1 cellular context compared by ENCODE assay signal in genomic region chr2:60966465-60967405, GRCh38.
TF ChIP-seq lines count a peak whose summit lies in the region.

No MANE protein-coding gene starts in this region.

TF ChIP-seq in GM12878, 131 proteins besides CTCF, POLR2A, EP300 and RAD21 (continued from another document and continues in another):
- TF ChIP-seq, protein P1, sequence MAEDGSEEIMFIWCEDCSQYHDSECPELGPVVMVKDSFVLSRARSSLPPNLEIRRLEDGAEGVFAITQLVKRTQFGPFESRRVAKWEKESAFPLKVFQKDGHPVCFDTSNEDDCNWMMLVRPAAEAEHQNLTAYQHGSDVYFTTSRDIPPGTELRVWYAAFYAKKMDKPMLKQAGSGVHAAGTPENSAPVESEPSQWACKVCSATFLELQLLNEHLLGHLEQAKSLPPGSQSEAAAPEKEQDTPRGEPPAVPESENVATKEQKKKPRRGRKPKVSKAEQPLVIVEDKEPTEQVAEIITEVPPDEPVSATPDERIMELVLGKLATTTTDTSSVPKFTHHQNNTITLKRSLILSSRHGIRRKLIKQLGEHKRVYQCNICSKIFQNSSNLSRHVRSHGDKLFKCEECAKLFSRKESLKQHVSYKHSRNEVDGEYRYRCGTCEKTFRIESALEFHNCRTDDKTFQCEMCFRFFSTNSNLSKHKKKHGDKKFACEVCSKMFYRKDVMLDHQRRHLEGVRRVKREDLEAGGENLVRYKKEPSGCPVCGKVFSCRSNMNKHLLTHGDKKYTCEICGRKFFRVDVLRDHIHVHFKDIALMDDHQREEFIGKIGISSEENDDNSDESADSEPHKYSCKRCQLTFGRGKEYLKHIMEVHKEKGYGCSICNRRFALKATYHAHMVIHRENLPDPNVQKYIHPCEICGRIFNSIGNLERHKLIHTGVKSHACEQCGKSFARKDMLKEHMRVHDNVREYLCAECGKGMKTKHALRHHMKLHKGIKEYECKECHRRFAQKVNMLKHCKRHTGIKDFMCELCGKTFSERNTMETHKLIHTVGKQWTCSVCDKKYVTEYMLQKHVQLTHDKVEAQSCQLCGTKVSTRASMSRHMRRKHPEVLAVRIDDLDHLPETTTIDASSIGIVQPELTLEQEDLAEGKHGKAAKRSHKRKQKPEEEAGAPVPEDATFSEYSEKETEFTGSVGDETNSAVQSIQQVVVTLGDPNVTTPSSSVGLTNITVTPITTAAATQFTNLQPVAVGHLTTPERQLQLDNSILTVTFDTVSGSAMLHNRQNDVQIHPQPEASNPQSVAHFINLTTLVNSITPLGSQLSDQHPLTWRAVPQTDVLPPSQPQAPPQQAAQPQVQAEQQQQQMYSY (CRISPR knock-in tag; IDR thresholded peaks at IDR 0.05), result no peak
- TF ChIP-seq E2F8 (IDR thresholded peaks at IDR 0.05; ENCODE audit: low read depth, partially characterized antibody) (no peak), NBN (IDR thresholded peaks at IDR 0.05) (peak; percentile 74), ZNF274 (IDR thresholded peaks at IDR 0.05; ENCODE audit: insufficient read depth, insufficient read length) (no peak), NR2C1 (IDR thresholded peaks at IDR 0.05) (no peak), CBFB (IDR thresholded peaks at IDR 0.05; ENCODE audit: low read depth) (peak; percentile 38; the same call in 1 of the 2 replicates), ATF7 (IDR thresholded peaks at IDR 0.05; ENCODE audit: low read depth) (peak; percentile 97), CUX1 (IDR thresholded peaks at IDR 0.05; ENCODE audit: insufficient replicate concordance, low read depth, low read length) (no peak), NFYA (IDR thresholded peaks at IDR 0.05; ENCODE audit: borderline replicate concordance, low read depth, low read length) (no peak), MEF2A (IDR thresholded peaks at IDR 0.05; ENCODE audit: insufficient read depth, low read depth, low read length) (peak; percentile 97), POLR2AphosphoS2 (IDR thresholded peaks at IDR 0.05; ENCODE audit: low read depth, low read length) (no peak), DPF2 (IDR thresholded peaks at IDR 0.05) (peak; percentile 43; the same call in 1 of the 2 replicates), IKZF1 (conservative IDR thresholded peaks at IDR 0.05) (peak; percentile 61), RB1 (IDR thresholded peaks at IDR 0.05; ENCODE audit: borderline replicate concordance) (no peak), ZSCAN29 (IDR thresholded peaks at IDR 0.05) (no peak), CREB1 (IDR thresholded peaks at IDR 0.05; ENCODE audit: low read depth) (peak; percentile 84), NRF1 (conservative IDR thresholded peaks at IDR 0.05; ENCODE audit: low read depth, low read length) (no peak)
- TF ChIP-seq, protein P2, sequence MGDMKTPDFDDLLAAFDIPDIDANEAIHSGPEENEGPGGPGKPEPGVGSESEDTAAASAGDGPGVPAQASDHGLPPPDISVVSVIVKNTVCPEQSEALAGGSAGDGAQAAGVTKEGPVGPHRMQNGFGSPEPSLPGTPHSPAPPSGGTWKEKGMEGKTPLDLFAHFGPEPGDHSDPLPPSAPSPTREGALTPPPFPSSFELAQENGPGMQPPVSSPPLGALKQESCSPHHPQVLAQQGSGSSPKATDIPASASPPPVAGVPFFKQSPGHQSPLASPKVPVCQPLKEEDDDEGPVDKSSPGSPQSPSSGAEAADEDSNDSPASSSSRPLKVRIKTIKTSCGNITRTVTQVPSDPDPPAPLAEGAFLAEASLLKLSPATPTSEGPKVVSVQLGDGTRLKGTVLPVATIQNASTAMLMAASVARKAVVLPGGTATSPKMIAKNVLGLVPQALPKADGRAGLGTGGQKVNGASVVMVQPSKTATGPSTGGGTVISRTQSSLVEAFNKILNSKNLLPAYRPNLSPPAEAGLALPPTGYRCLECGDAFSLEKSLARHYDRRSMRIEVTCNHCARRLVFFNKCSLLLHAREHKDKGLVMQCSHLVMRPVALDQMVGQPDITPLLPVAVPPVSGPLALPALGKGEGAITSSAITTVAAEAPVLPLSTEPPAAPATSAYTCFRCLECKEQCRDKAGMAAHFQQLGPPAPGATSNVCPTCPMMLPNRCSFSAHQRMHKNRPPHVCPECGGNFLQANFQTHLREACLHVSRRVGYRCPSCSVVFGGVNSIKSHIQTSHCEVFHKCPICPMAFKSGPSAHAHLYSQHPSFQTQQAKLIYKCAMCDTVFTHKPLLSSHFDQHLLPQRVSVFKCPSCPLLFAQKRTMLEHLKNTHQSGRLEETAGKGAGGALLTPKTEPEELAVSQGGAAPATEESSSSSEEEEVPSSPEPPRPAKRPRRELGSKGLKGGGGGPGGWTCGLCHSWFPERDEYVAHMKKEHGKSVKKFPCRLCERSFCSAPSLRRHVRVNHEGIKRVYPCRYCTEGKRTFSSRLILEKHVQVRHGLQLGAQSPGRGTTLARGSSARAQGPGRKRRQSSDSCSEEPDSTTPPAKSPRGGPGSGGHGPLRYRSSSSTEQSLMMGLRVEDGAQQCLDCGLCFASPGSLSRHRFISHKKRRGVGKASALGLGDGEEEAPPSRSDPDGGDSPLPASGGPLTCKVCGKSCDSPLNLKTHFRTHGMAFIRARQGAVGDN (IDR thresholded peaks at IDR 0.05), result no peak
- TF ChIP-seq, protein P3, sequence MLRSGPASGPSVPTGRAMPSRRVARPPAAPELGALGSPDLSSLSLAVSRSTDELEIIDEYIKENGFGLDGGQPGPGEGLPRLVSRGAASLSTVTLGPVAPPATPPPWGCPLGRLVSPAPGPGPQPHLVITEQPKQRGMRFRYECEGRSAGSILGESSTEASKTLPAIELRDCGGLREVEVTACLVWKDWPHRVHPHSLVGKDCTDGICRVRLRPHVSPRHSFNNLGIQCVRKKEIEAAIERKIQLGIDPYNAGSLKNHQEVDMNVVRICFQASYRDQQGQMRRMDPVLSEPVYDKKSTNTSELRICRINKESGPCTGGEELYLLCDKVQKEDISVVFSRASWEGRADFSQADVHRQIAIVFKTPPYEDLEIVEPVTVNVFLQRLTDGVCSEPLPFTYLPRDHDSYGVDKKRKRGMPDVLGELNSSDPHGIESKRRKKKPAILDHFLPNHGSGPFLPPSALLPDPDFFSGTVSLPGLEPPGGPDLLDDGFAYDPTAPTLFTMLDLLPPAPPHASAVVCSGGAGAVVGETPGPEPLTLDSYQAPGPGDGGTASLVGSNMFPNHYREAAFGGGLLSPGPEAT (IDR thresholded peaks at IDR 0.05; ENCODE audit: low read depth), result peak; percentile 75
- TF ChIP-seq, protein P4, sequence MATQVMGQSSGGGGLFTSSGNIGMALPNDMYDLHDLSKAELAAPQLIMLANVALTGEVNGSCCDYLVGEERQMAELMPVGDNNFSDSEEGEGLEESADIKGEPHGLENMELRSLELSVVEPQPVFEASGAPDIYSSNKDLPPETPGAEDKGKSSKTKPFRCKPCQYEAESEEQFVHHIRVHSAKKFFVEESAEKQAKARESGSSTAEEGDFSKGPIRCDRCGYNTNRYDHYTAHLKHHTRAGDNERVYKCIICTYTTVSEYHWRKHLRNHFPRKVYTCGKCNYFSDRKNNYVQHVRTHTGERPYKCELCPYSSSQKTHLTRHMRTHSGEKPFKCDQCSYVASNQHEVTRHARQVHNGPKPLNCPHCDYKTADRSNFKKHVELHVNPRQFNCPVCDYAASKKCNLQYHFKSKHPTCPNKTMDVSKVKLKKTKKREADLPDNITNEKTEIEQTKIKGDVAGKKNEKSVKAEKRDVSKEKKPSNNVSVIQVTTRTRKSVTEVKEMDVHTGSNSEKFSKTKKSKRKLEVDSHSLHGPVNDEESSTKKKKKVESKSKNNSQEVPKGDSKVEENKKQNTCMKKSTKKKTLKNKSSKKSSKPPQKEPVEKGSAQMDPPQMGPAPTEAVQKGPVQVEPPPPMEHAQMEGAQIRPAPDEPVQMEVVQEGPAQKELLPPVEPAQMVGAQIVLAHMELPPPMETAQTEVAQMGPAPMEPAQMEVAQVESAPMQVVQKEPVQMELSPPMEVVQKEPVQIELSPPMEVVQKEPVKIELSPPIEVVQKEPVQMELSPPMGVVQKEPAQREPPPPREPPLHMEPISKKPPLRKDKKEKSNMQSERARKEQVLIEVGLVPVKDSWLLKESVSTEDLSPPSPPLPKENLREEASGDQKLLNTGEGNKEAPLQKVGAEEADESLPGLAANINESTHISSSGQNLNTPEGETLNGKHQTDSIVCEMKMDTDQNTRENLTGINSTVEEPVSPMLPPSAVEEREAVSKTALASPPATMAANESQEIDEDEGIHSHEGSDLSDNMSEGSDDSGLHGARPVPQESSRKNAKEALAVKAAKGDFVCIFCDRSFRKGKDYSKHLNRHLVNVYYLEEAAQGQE (IDR thresholded peaks at IDR 0.05; ENCODE audit: low read depth, low read length), result no peak
- TF ChIP-seq, protein P5, sequence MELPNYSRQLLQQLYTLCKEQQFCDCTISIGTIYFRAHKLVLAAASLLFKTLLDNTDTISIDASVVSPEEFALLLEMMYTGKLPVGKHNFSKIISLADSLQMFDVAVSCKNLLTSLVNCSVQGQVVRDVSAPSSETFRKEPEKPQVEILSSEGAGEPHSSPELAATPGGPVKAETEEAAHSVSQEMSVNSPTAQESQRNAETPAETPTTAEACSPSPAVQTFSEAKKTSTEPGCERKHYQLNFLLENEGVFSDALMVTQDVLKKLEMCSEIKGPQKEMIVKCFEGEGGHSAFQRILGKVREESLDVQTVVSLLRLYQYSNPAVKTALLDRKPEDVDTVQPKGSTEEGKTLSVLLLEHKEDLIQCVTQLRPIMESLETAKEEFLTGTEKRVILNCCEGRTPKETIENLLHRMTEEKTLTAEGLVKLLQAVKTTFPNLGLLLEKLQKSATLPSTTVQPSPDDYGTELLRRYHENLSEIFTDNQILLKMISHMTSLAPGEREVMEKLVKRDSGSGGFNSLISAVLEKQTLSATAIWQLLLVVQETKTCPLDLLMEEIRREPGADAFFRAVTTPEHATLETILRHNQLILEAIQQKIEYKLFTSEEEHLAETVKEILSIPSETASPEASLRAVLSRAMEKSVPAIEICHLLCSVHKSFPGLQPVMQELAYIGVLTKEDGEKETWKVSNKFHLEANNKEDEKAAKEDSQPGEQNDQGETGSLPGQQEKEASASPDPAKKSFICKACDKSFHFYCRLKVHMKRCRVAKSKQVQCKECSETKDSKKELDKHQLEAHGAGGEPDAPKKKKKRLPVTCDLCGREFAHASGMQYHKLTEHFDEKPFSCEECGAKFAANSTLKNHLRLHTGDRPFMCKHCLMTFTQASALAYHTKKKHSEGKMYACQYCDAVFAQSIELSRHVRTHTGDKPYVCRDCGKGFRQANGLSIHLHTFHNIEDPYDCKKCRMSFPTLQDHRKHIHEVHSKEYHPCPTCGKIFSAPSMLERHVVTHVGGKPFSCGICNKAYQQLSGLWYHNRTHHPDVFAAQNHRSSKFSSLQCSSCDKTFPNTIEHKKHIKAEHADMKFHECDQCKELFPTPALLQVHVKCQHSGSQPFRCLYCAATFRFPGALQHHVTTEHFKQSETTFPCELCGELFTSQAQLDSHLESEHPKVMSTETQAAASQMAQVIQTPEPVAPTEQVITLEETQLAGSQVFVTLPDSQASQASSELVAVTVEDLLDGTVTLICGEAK (IDR thresholded peaks at IDR 0.05; ENCODE audit: borderline replicate concordance), result peak; percentile 41; the same call in 1 of the 2 replicates
- TF ChIP-seq, protein P6, sequence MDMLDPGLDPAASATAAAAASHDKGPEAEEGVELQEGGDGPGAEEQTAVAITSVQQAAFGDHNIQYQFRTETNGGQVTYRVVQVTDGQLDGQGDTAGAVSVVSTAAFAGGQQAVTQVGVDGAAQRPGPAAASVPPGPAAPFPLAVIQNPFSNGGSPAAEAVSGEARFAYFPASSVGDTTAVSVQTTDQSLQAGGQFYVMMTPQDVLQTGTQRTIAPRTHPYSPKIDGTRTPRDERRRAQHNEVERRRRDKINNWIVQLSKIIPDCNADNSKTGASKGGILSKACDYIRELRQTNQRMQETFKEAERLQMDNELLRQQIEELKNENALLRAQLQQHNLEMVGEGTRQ (IDR thresholded peaks at IDR 0.05; ENCODE audit: borderline replicate concordance, low read depth, low read length), result no peak
